1 cellular context compared by ENCODE assay signal in genomic region chr20:22382742-22383141, GRCh38.
TF ChIP-seq lines count a peak whose summit lies in the region.

No MANE protein-coding gene starts in this region.

TF ChIP-seq in GM12878, 131 proteins besides CTCF, POLR2A, EP300 and RAD21 (continued from another document):
- TF ChIP-seq MLLT1 (IDR thresholded peaks at IDR 0.05) = no peak
